ENCODE assay signal across 23 cellular contexts in genomic region chr5:169126376-169127043, GRCh38.
DNase-seq lines count a peak whose midpoint lies in the region; ATAC-seq and TF ChIP-seq lines count a peak whose summit lies in the region.
"Had no signal": no experiment of that assay in that cellular context is flagged by ENCODE, and none has a peak within 500 bp of the region (broad histone marks: within the 10 kb centered on the region; RNA-seq: fewer than 3 reads in every experiment).

No MANE protein-coding gene starts in this region.

- H3K9ac ChIP-seq in mesenchymal stem cell (ENCODE audit: low read length) = no peak overlapping the region

- no peak overlapping the region for H2BK15ac ChIP-seq in mesenchymal stem cell (ENCODE audit: low read depth, poor library complexity, severe bottlenecking)

- H3K4me2 ChIP-seq in mesenchymal stem cell (ENCODE audit: low read length, poor library complexity, severe bottlenecking) = no peak overlapping the region

- H2BK5ac ChIP-seq in mesenchymal stem cell (ENCODE audit: low read depth, low read length, poor library complexity, severe bottlenecking) = no peak overlapping the region

- no peaks in the 10 kb centered on the region for H3K9me3 ChIP-seq in cardiac muscle cell (ENCODE audit: low read depth)
- H3K9me3 ChIP-seq in mesenchymal stem cell (ENCODE audit: control insufficient read depth, low read length) = peaks cover 3% of the 10 kb centered on the region
- H3K9me3 ChIP-seq in aorta (ENCODE audit: control insufficient read depth, low read length) = no peaks in the 10 kb centered on the region
- H3K9me3 ChIP-seq: HAP-1, upper lobe of left lung had no signal

- H3K36me3 Mint-ChIP-seq in chondrocyte (ENCODE audit: low read depth) = peaks cover 10% of the 10 kb centered on the region

- H3K27ac ChIP-seq in cardiac muscle cell (peak overlapping the region; percentile 95), mesenchymal stem cell (ENCODE audit: low read length, poor library complexity, severe bottlenecking) (no peak overlapping the region), aorta (ENCODE audit: low read depth in 1 of 2, low read length in 2 of 2) (no peak overlapping the region)
- H3K27ac ChIP-seq: C4-2B, epithelial cell of prostate, HL-60, RWPE1, upper lobe of left lung had no signal

- no peak overlapping the region for H3K23ac ChIP-seq in mesenchymal stem cell (ENCODE audit: low read length in 2 of 2)

- DNase-seq in cardiac muscle cell (ENCODE audit: low read depth in 1 of 2, low spot score in 1 of 2) (peak in 1 of 2 donors; percentile 4), Right ventricle myocardium inferior (ENCODE audit: missing footprints) (no peak), amniotic epithelial cell (ENCODE audit: low read depth) (peak; percentile 81), mesenchymal stem cell (peak; percentile 5), aorta (no peak), chondrocyte (ENCODE audit: low spot score) (no peak)
- no peak for DNase-seq in activated T-cell treated with anti-CD3 and anti-CD28 coated beads, Interleukin-2, amount 50 U/mL, for 1 hour
- no peak for DNase-seq in stimulated activated CD4-positive, alpha-beta T cell treated with anti-CD3 and anti-CD28 coated beads, Interleukin-4, amount 100 ng/mL, for 1 hour
- DNase-seq: 8988T; activated CD4-positive, alpha-beta T cell treated with anti-CD3 and anti-CD28 coated beads for 36 hours; MV-4-11; NCI-H1930; NCI-H446; nucleus accumbens; right cardiac atrium; stimulated activated naive CD4-positive, alpha-beta T cell treated with Interleukin-2 at 50 U/mL for 16 hours; upper lobe of left lung had no signal

- WGBS in mesenchymal stem cell = 57% methylated on average over 3 of the region's 4 CpGs
- WGBS in aorta, 2 donors = 64 to 91% methylated on average over 4 of the region's 4 CpGs

- no peak overlapping the region for H4K91ac ChIP-seq in mesenchymal stem cell (ENCODE audit: low read length)

- no peak overlapping the region for H3K4ac ChIP-seq in mesenchymal stem cell (ENCODE audit: low read depth in 1 of 2, low read length in 2 of 2)

- H3K27ac Mint-ChIP-seq in chondrocyte (ENCODE audit: unreplicated experiment) = no peak overlapping the region
- H3K27ac Mint-ChIP-seq: activated CD4-positive, alpha-beta T cell treated with anti-CD3 and anti-CD28 coated beads for 36 hours; activated T-helper 2 cell treated with anti-CD3 and anti-CD28 coated beads, Interferon-gamma antibody, Interleukin-2, Interleukin-4, amounts not matched to agents 10 μg/mL and 5 μg/mL and 100 μg/mL, durations not matched to agents 14 hours and 24 hours and 36 hours had no signal

- H3K18ac ChIP-seq in mesenchymal stem cell (ENCODE audit: low read depth in 1 of 2, low read length in 2 of 2) = no peak overlapping the region

- H3K27me3 ChIP-seq in cardiac muscle cell = no peaks in the 10 kb centered on the region
- H3K27me3 ChIP-seq in mesenchymal stem cell (ENCODE audit: control insufficient read depth in 1 of 2, insufficient read depth in 1 of 2, low read length in 2 of 2) = no peaks in the 10 kb centered on the region
- H3K27me3 ChIP-seq in aorta (ENCODE audit: control insufficient read depth in 1 of 2, insufficient read depth in 2 of 2, low read length in 1 of 2) = no peaks in the 10 kb centered on the region
- H3K27me3 ChIP-seq: upper lobe of left lung had no signal

- H3K4me1 ChIP-seq in cardiac muscle cell (ENCODE audit: low read depth) (peaks cover 37% of the 10 kb centered on the region), mesenchymal stem cell (ENCODE audit: control insufficient read depth, insufficient read depth, low read depth, low read length) (no peaks in the 10 kb centered on the region), aorta (ENCODE audit: control insufficient read depth in 1 of 2, insufficient read depth in 2 of 2, low read length in 2 of 2) (peaks cover 2% of the 10 kb centered on the region in 2 donors)

- H3K27me3 Mint-ChIP-seq in chondrocyte (ENCODE audit: low read depth) = no peaks in the 10 kb centered on the region
- H3K27me3 Mint-ChIP-seq: activated CD4-positive, alpha-beta T cell treated with anti-CD3 and anti-CD28 coated beads for 36 hours had no signal

- TF ChIP-seq CTCF in cardiac muscle cell (IDR thresholded peaks at IDR 0.05; ENCODE audit: low read depth, low read length) (no peak), chondrocyte (IDR thresholded peaks at IDR 0.05) (no peak)

- intact Hi-C loops in Right ventricle myocardium inferior (cut with DNase I) = no loop called here
- intact Hi-C loops in aorta (cut with DNase I) = no loop called here

- H3K14ac ChIP-seq in mesenchymal stem cell (ENCODE audit: low read length in 2 of 2) = no peak overlapping the region

- H3K4me3 Mint-ChIP-seq in chondrocyte (ENCODE audit: unreplicated experiment) = no peak overlapping the region
- H3K4me3 Mint-ChIP-seq: activated CD4-positive, alpha-beta T cell treated with anti-CD3 and anti-CD28 coated beads for 36 hours had no signal

- no peak overlapping the region for H2BK120ac ChIP-seq in mesenchymal stem cell (ENCODE audit: low read depth, low read length)

- H2BK12ac ChIP-seq in mesenchymal stem cell (ENCODE audit: low read length in 2 of 2) = no peak overlapping the region

- H2AFZ ChIP-seq in mesenchymal stem cell (ENCODE audit: low read depth, low read length) = no peak overlapping the region

- H2AK5ac ChIP-seq in mesenchymal stem cell (ENCODE audit: low read length, severe bottlenecking) = no peak overlapping the region

- H3K79me1 ChIP-seq in mesenchymal stem cell (replicated peaks; ENCODE audit: low read length, poor library complexity, severe bottlenecking) = no peaks in the 10 kb centered on the region

- H3K4me1 Mint-ChIP-seq in chondrocyte (ENCODE audit: low read depth) = peaks cover 32% of the 10 kb centered on the region
- H3K4me1 Mint-ChIP-seq: activated CD4-positive, alpha-beta T cell treated with anti-CD3 and anti-CD28 coated beads for 36 hours had no signal

- no peaks in the 10 kb centered on the region for H3K9me3 Mint-ChIP-seq in chondrocyte (ENCODE audit: low read depth)
- H3K9me3 Mint-ChIP-seq: activated T-helper 2 cell treated with anti-CD3 and anti-CD28 coated beads, Interferon-gamma antibody, Interleukin-2, Interleukin-4, amounts not matched to agents 10 μg/mL and 5 μg/mL and 100 μg/mL, durations not matched to agents 14 hours and 24 hours and 36 hours had no signal

- H3K36me3 ChIP-seq in cardiac muscle cell (no peaks in the 10 kb centered on the region), mesenchymal stem cell (ENCODE audit: control insufficient read depth in 1 of 2, insufficient read depth in 2 of 2, low read depth in 1 of 2, low read length in 2 of 2) (peaks cover 0 to 16% of the 10 kb centered on the region in 2 experiments), aorta (ENCODE audit: control insufficient read depth in 1 of 2, insufficient read depth in 2 of 2, low read length in 1 of 2) (no peaks in the 10 kb centered on the region)
- H3K36me3 ChIP-seq: HAP-1, upper lobe of left lung had no signal

- H4K8ac ChIP-seq in mesenchymal stem cell (ENCODE audit: low read length) = no peak overlapping the region

- H3K4me3 ChIP-seq in cardiac muscle cell (no peak overlapping the region), mesenchymal stem cell (ENCODE audit: insufficient read depth in 1 of 2, low read depth in 1 of 2, low read length in 2 of 2) (no peak overlapping the region), aorta (ENCODE audit: low read length in 2 of 2) (no peak overlapping the region)
- H3K4me3 ChIP-seq: HAP-1, upper lobe of left lung had no signal

- no peak for ATAC-seq in Right ventricle myocardium inferior
- ATAC-seq in aorta (ENCODE audit: low FRiP score) = peak; percentile 61
- ATAC-seq: activated CD4-positive, alpha-beta T cell treated with anti-CD3 and anti-CD28 coated beads for 36 hours had no signal

Comparison
In these comparisons a context has a peak if more than half of its experiments do, and no peak if none do; other contexts are left out.
1. DNase-seq: peak in amniotic epithelial cell (single experiment) and mesenchymal stem cell (single experiment); none in Right ventricle myocardium inferior (single experiment), aorta (0 of 2), activated T-cell treated with anti-CD3 and anti-CD28 coated beads, Interleukin-2, amount 50 U/mL, for 1 hour (single experiment), chondrocyte (single experiment) and stimulated activated CD4-positive, alpha-beta T cell treated with anti-CD3 and anti-CD28 coated beads, Interleukin-4, amount 100 ng/mL, for 1 hour (single experiment).